4 cellular contexts compared by ENCODE assay signal in the genomic region with DNA sequence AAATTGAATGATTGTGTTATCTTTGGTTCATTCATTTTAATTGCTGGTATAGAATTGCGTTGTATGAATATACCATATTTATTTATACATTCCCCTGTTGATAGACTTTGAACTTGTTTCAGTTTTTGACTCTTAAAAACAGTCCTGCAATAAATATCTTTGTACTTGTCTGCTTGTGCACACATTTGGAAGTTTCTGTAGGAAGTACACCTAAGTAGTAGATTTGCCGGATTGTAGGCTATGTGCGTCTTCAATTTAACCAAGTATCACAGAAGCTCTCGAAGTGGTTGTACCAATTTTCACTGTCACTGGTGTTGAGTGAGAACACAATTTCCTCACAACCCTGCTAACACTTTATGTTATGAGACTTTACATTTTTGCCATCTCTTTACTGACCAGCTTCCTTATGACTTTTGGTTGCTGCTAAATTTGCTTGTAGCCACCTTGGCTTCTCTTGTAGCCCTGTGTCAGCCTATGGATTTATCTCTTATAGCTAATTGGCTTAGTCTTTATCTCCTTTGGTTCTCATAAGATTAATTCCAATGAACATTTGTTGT.
TF ChIP-seq lines count a peak whose summit lies in the region.

No MANE protein-coding gene starts in this region.

TF ChIP-seq in SK-N-SH, 30 proteins besides CTCF, POLR2A, EP300 and RAD21 (continues in another document):
- TF ChIP-seq TCF12 (IDR thresholded peaks at IDR 0.05) (no peak), RXRA (IDR thresholded peaks at IDR 0.05; ENCODE audit: borderline replicate concordance, low read depth) (no peak), NFIC (IDR thresholded peaks at IDR 0.05; ENCODE audit: borderline replicate concordance) (no peak), FOSL2 (IDR thresholded peaks at IDR 0.05; ENCODE audit: borderline replicate concordance, low read depth) (no peak), RFX5 (IDR thresholded peaks at IDR 0.05; ENCODE audit: low read length) (no peak), FOXM1 (IDR thresholded peaks at IDR 0.05; ENCODE audit: low read depth) (no peak), IRF3 (IDR thresholded peaks at IDR 0.05; ENCODE audit: low read depth, low read length) (no peak), POLR2AphosphoS5 (IDR thresholded peaks at IDR 0.05; ENCODE audit: low read depth, low read length) (no peak), MXI1 (IDR thresholded peaks at IDR 0.05; ENCODE audit: low read depth, low read length) (no peak), ELF1 (IDR thresholded peaks at IDR 0.05) (no peak)
- TF ChIP-seq, protein P1, sequence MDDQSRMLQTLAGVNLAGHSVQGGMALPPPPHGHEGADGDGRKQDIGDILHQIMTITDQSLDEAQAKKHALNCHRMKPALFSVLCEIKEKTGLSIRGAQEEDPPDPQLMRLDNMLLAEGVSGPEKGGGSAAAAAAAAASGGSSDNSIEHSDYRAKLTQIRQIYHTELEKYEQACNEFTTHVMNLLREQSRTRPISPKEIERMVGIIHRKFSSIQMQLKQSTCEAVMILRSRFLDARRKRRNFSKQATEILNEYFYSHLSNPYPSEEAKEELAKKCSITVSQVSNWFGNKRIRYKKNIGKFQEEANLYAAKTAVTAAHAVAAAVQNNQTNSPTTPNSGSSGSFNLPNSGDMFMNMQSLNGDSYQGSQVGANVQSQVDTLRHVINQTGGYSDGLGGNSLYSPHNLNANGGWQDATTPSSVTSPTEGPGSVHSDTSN (IDR thresholded peaks at IDR 0.05): no peak

TF ChIP-seq in SK-N-SH treated with all-trans-retinoic acid at 6 μM for 48 hours, 23 proteins besides CTCF, POLR2A, EP300 and RAD21:
- TF ChIP-seq PPARA (CRISPR knock-in tag; IDR thresholded peaks at IDR 0.05; ENCODE audit: borderline replicate concordance) (no peak), SNAI2 (CRISPR knock-in tag; IDR thresholded peaks at IDR 0.05) (no peak), CSDC2 (CRISPR knock-in tag; IDR thresholded peaks at IDR 0.05) (no peak), TCF4 (CRISPR knock-in tag; IDR thresholded peaks at IDR 0.05; ENCODE audit: borderline replicate concordance) (no peak), BACH2 (CRISPR knock-in tag; IDR thresholded peaks at IDR 0.05; ENCODE audit: borderline replicate concordance) (no peak), ZFP30 (CRISPR knock-in tag; IDR thresholded peaks at IDR 0.05) (no peak), ZFP3 (CRISPR knock-in tag; IDR thresholded peaks at IDR 0.05) (no peak), RARB (CRISPR knock-in tag; IDR thresholded peaks at IDR 0.05) (no peak), GLIS3 (CRISPR knock-in tag; IDR thresholded peaks at IDR 0.05) (no peak), OSR1 (CRISPR knock-in tag; IDR thresholded peaks at IDR 0.05) (no peak), ZNF565 (CRISPR knock-in tag; conservative IDR thresholded peaks at IDR 0.05; ENCODE audit: low read depth) (no peak), ARNTL (CRISPR knock-in tag; IDR thresholded peaks at IDR 0.05; ENCODE audit: borderline replicate concordance, low read depth) (no peak), ZNF70 (CRISPR knock-in tag; IDR thresholded peaks at IDR 0.05) (no peak)
- TF ChIP-seq, protein P2, sequence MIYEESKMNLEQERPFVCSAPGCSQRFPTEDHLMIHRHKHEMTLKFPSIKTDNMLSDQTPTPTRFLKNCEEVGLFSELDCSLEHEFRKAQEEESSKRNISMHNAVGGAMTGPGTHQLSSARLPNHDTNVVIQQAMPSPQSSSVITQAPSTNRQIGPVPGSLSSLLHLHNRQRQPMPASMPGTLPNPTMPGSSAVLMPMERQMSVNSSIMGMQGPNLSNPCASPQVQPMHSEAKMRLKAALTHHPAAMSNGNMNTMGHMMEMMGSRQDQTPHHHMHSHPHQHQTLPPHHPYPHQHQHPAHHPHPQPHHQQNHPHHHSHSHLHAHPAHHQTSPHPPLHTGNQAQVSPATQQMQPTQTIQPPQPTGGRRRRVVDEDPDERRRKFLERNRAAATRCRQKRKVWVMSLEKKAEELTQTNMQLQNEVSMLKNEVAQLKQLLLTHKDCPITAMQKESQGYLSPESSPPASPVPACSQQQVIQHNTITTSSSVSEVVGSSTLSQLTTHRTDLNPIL (CRISPR knock-in tag; IDR thresholded peaks at IDR 0.05; ENCODE audit: low read depth): no peak

TF ChIP-seq in IMR-90, 13 proteins besides CTCF, POLR2A, EP300 and RAD21:
- TF ChIP-seq MAFK (IDR thresholded peaks at IDR 0.05; ENCODE audit: low read depth, low read length) (no peak), MAZ (IDR thresholded peaks at IDR 0.05; ENCODE audit: borderline replicate concordance, low read depth, low read length) (no peak), RFX5 (IDR thresholded peaks at IDR 0.05; ENCODE audit: low read depth, low read length) (no peak), CHD1 (IDR thresholded peaks at IDR 0.05; ENCODE audit: low read depth, low read length) (no peak), RCOR1 (IDR thresholded peaks at IDR 0.05; ENCODE audit: insufficient replicate concordance, low read length) (no peak), CEBPB (IDR thresholded peaks at IDR 0.05; ENCODE audit: low read depth, low read length) (no peak), BHLHE40 (IDR thresholded peaks at IDR 0.05; ENCODE audit: low read depth, low read length) (no peak), FOS (IDR thresholded peaks at IDR 0.05; ENCODE audit: low read depth, low read length) (no peak), SMC3 (IDR thresholded peaks at IDR 0.05; ENCODE audit: low read depth, low read length) (no peak), NFE2L2 (IDR thresholded peaks at IDR 0.05; ENCODE audit: low read depth, low read length) (no peak), USF2 (IDR thresholded peaks at IDR 0.05; ENCODE audit: low read depth, low read length) (no peak), MXI1 (IDR thresholded peaks at IDR 0.05; ENCODE audit: borderline replicate concordance, low read depth, low read length) (no peak)
- TF ChIP-seq, protein P3, sequence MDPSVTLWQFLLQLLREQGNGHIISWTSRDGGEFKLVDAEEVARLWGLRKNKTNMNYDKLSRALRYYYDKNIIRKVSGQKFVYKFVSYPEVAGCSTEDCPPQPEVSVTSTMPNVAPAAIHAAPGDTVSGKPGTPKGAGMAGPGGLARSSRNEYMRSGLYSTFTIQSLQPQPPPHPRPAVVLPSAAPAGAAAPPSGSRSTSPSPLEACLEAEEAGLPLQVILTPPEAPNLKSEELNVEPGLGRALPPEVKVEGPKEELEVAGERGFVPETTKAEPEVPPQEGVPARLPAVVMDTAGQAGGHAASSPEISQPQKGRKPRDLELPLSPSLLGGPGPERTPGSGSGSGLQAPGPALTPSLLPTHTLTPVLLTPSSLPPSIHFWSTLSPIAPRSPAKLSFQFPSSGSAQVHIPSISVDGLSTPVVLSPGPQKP (IDR thresholded peaks at IDR 0.05; ENCODE audit: borderline replicate concordance, low read depth, low read length): no peak

TF ChIP-seq in neural cell, 6 proteins besides CTCF, POLR2A, EP300 and RAD21:
- TF ChIP-seq EZH2 (IDR thresholded peaks at IDR 0.05; ENCODE audit: borderline replicate concordance, insufficient read depth, low read length, poor library complexity, severe bottlenecking) (no peak), SMC3 (conservative IDR thresholded peaks at IDR 0.05; ENCODE audit: poor library complexity) (no peak), TAF1 (IDR thresholded peaks at IDR 0.05; ENCODE audit: low read depth) (no peak), POLR2AphosphoS5 (IDR thresholded peaks at IDR 0.05) (no peak), MXI1 (conservative IDR thresholded peaks at IDR 0.05; ENCODE audit: poor library complexity, severe bottlenecking) (no peak)
- TF ChIP-seq, protein P4, sequence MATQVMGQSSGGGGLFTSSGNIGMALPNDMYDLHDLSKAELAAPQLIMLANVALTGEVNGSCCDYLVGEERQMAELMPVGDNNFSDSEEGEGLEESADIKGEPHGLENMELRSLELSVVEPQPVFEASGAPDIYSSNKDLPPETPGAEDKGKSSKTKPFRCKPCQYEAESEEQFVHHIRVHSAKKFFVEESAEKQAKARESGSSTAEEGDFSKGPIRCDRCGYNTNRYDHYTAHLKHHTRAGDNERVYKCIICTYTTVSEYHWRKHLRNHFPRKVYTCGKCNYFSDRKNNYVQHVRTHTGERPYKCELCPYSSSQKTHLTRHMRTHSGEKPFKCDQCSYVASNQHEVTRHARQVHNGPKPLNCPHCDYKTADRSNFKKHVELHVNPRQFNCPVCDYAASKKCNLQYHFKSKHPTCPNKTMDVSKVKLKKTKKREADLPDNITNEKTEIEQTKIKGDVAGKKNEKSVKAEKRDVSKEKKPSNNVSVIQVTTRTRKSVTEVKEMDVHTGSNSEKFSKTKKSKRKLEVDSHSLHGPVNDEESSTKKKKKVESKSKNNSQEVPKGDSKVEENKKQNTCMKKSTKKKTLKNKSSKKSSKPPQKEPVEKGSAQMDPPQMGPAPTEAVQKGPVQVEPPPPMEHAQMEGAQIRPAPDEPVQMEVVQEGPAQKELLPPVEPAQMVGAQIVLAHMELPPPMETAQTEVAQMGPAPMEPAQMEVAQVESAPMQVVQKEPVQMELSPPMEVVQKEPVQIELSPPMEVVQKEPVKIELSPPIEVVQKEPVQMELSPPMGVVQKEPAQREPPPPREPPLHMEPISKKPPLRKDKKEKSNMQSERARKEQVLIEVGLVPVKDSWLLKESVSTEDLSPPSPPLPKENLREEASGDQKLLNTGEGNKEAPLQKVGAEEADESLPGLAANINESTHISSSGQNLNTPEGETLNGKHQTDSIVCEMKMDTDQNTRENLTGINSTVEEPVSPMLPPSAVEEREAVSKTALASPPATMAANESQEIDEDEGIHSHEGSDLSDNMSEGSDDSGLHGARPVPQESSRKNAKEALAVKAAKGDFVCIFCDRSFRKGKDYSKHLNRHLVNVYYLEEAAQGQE (IDR thresholded peaks at IDR 0.05; ENCODE audit: borderline replicate concordance): no peak
